ENCODE assay signal across 8 cellular contexts in the genomic region with DNA sequence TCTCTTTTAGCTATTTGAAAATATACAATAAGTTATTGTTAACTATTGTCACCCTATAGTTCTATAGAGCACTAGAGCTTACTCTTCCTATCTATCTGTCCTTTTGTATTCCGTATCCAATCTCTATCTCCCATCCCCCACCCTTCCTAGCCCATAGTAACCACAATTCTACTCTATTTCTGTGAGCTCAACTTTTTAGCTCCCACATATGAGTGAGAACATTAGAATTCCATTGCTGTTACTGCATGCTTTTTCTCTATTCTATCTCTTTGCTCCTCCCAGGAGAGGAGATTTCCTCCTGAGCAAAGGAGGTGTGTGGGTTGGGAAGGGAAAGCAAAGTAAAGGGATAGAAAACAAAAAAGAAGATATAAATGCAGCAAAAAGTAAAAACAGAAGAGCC.
DNase-seq lines count a peak whose midpoint lies in the region; ATAC-seq and TF ChIP-seq lines count a peak whose summit lies in the region.
"Had no signal": no experiment of that assay in that cellular context is flagged by ENCODE, and none has a peak within 500 bp of the region (broad histone marks: within the 10 kb centered on the region; RNA-seq: fewer than 3 reads in every experiment).

No MANE protein-coding gene starts in this region.

- DNase-seq in Karpas-422 (no peak), astrocyte of the hippocampus (ENCODE audit: low read depth, low spot score) (peak; percentile 59), iris pigment epithelial cell (ENCODE audit: low read depth) (peak; percentile 65), H7 (no peak), PC-3 (no peak)
- DNase-seq: PC-9 had no signal

- H3K4me3 ChIP-seq in Karpas-422 (ENCODE audit: low read length) (no peak overlapping the region), subcutaneous abdominal adipose tissue (ENCODE audit: low read depth in 1 of 5, low read length in 5 of 5) (no peak overlapping the region), H7 (ENCODE audit: insufficient read depth, low read depth, low read length) (no peak overlapping the region), PC-3 (ENCODE audit: low read length) (no peak overlapping the region)
- H3K4me3 ChIP-seq: PC-9 had no signal

- CTCF ChIA-PET in PC-3 (lab: Charles Lee) = interaction anchor here (0.6 kb wide), 1 partner anchor 87 kb away, joined by 4 read pairs; no protein-coding TSS in a partner anchor

- H3K4me1 ChIP-seq in Karpas-422 (ENCODE audit: low read length) (no peaks in the 10 kb centered on the region; the same call in 1 of the 2 replicates), subcutaneous abdominal adipose tissue (ENCODE audit: control insufficient read depth in 5 of 5, insufficient read depth in 5 of 5, low read length in 5 of 5) (peaks cover 10 to 31% (median 26%) of the 10 kb centered on the region in 5 donors), PC-3 (ENCODE audit: insufficient read depth, low read length) (peaks cover 11% of the 10 kb centered on the region)

- no peak for ATAC-seq in GM19324 (IDR thresholded peaks at IDR 0.05; ENCODE audit: low FRiP score, unreplicated experiment)
- no peak for ATAC-seq in PC-3

- H2AFZ ChIP-seq in Karpas-422 (ENCODE audit: low read length) = 0 out of 2 replicates have a peak overlapping the region, but pooled peaks have one; percentile 49
- no peak overlapping the region for H2AFZ ChIP-seq in PC-3 (ENCODE audit: low read length)
- H2AFZ ChIP-seq: PC-9 had no signal

- intact Hi-C loops in PC-3 (cut with micrococcal nuclease) = no loop called here

- H3K27me3 ChIP-seq in Karpas-422 (ENCODE audit: low read length) (no peaks in the 10 kb centered on the region), subcutaneous abdominal adipose tissue (ENCODE audit: control insufficient read depth in 5 of 5, insufficient read depth in 4 of 5, low read length in 5 of 5) (no peaks in the 10 kb centered on the region), H7 (ENCODE audit: control insufficient read depth, insufficient read depth, low read length) (no peaks in the 10 kb centered on the region), PC-3 (ENCODE audit: low read length) (no peaks in the 10 kb centered on the region)

- no TSS peak for BruUV-seq in PC-3 (replicated peaks; lab: Mats Ljungman, UMichigan)

- TF ChIP-seq CTCF in PC-3 (conservative IDR thresholded peaks at IDR 0.05; ENCODE audit: low read depth, low read length) = no peak

- no peak overlapping the region for H3K9ac ChIP-seq in Karpas-422 (ENCODE audit: low read length)
- no peak overlapping the region for H3K9ac ChIP-seq in subcutaneous abdominal adipose tissue (ENCODE audit: low read length in 5 of 5)
- no peak overlapping the region for H3K9ac ChIP-seq in PC-3 (ENCODE audit: low read length)

- H4K20me1 ChIP-seq in Karpas-422 (ENCODE audit: insufficient read depth, low read depth, low read length) = no peaks in the 10 kb centered on the region
- no peaks in the 10 kb centered on the region for H4K20me1 ChIP-seq in PC-3 (ENCODE audit: low read length)

- no peaks in the 10 kb centered on the region for H3K79me2 ChIP-seq in Karpas-422 (ENCODE audit: low read length)
- no peaks in the 10 kb centered on the region for H3K79me2 ChIP-seq in PC-3 (ENCODE audit: low read length)

- H3K36me3 ChIP-seq in Karpas-422 (ENCODE audit: insufficient read depth, low read length) = no peaks in the 10 kb centered on the region
- H3K36me3 ChIP-seq in subcutaneous abdominal adipose tissue (ENCODE audit: control insufficient read depth in 5 of 5, insufficient read depth in 5 of 5, low read length in 5 of 5) = no peaks in the 10 kb centered on the region
- no peaks in the 10 kb centered on the region for H3K36me3 ChIP-seq in H7 (replicated peaks; ENCODE audit: control insufficient read depth, insufficient read depth, low read length)
- H3K36me3 ChIP-seq in PC-3 (ENCODE audit: low read depth, low read length) = no peaks in the 10 kb centered on the region

- H3K27ac ChIP-seq in Karpas-422 (ENCODE audit: low read length) (no peak overlapping the region), subcutaneous abdominal adipose tissue (ENCODE audit: low read depth, low read length) (peak overlapping the region; percentile 76), PC-3 (ENCODE audit: low read length) (no peak overlapping the region)
- H3K27ac ChIP-seq: PC-9 had no signal

- POLR2A ChIA-PET in PC-3 (lab: Charles Lee; ENCODE audit: unreplicated experiment) = interaction anchor here (0.6 kb wide), 1 partner anchor 17 kb away, joined by 4 read pairs; no protein-coding TSS in a partner anchor

- H3K9me2 ChIP-seq in Karpas-422 (replicated peaks; ENCODE audit: insufficient read depth, low read length) (no peaks in the 10 kb centered on the region), PC-3 (replicated peaks; ENCODE audit: low read length) (no peaks in the 10 kb centered on the region)

- H3K4me2 ChIP-seq in Karpas-422 (ENCODE audit: low read depth, low read length, poor library complexity, severe bottlenecking) (no peak overlapping the region), PC-3 (ENCODE audit: low read length) (no peak overlapping the region)
- H3K4me2 ChIP-seq: PC-9 had no signal

- H3K9me3 ChIP-seq in Karpas-422 (ENCODE audit: low read length) (no peaks in the 10 kb centered on the region), subcutaneous abdominal adipose tissue (ENCODE audit: control insufficient read depth in 5 of 5, low read length in 5 of 5) (no peaks in the 10 kb centered on the region), PC-3 (ENCODE audit: low read length) (no peaks in the 10 kb centered on the region)

- H3F3A ChIP-seq in PC-3 (ENCODE audit: low read length, unreplicated experiment) = no peaks in the 10 kb centered on the region

Comparison
In these comparisons a context has a peak if more than half of its experiments do, and no peak if none do; other contexts are left out.
1. DNase-seq: peak in astrocyte of the hippocampus (single experiment) and iris pigment epithelial cell (single experiment); none in Karpas-422 (single experiment), H7 (single experiment) and PC-3 (single experiment).